ENCODE assay signal across 1 cellular context in the genomic region with DNA sequence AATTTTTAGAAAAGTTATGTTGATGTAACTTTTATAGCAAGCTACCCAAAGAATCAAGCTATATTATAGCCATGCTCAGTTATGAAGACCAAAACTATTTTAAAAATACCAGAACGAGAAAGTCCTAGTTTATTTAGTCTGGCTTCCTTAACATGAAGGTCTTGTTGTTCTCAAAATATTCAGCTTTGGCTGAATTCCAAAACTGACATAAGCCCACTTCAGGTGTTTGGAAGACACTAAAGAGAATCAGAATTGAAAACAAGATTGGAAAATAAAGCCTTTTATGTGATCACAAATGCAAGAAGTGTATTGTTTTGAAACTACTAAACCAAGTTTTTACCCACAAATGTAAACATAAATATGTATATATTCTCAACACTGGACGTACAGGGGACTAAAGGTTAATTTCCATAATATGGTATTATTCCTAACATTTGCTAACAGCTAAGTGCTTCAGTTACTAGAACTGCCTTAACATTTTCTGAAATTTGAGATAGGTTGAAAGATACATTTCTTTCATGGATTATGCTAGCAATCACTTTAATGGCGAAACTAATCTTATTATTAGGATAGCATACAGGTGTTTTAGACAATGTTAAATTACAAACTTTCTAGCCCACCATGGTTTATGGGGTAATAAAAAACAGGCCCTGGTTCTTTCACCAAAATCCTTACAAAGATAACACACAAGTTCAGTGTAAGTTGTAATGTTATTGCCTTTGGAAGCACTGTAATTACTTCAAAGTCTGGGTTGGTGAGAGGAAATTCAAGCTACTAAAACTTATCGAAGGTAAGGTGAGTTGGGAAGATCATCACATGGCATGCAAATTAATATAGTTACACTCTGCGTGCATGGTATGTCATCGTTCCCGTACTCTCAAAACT.
TF ChIP-seq lines count a peak whose summit lies in the region.

No MANE protein-coding gene starts in this region.

TF ChIP-seq in K562, 482 proteins besides CTCF, POLR2A, EP300 and RAD21 (continued from another document):
- TF ChIP-seq, protein P1, sequence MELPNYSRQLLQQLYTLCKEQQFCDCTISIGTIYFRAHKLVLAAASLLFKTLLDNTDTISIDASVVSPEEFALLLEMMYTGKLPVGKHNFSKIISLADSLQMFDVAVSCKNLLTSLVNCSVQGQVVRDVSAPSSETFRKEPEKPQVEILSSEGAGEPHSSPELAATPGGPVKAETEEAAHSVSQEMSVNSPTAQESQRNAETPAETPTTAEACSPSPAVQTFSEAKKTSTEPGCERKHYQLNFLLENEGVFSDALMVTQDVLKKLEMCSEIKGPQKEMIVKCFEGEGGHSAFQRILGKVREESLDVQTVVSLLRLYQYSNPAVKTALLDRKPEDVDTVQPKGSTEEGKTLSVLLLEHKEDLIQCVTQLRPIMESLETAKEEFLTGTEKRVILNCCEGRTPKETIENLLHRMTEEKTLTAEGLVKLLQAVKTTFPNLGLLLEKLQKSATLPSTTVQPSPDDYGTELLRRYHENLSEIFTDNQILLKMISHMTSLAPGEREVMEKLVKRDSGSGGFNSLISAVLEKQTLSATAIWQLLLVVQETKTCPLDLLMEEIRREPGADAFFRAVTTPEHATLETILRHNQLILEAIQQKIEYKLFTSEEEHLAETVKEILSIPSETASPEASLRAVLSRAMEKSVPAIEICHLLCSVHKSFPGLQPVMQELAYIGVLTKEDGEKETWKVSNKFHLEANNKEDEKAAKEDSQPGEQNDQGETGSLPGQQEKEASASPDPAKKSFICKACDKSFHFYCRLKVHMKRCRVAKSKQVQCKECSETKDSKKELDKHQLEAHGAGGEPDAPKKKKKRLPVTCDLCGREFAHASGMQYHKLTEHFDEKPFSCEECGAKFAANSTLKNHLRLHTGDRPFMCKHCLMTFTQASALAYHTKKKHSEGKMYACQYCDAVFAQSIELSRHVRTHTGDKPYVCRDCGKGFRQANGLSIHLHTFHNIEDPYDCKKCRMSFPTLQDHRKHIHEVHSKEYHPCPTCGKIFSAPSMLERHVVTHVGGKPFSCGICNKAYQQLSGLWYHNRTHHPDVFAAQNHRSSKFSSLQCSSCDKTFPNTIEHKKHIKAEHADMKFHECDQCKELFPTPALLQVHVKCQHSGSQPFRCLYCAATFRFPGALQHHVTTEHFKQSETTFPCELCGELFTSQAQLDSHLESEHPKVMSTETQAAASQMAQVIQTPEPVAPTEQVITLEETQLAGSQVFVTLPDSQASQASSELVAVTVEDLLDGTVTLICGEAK (IDR thresholded peaks at IDR 0.05), result peak; percentile 33; the same call in 1 of the 2 replicates
- TF ChIP-seq, protein P1 (CRISPR knock-in tag; IDR thresholded peaks at IDR 0.05), result no peak
- no peak for TF ChIP-seq KDM1A (IDR thresholded peaks at IDR 0.05)
- no peak for TF ChIP-seq RUNX1 (IDR thresholded peaks at IDR 0.05; ENCODE audit: low read depth)
TF ChIP-seq in K562: peak in this region for 6.
